21 cellular contexts compared by ENCODE assay signal in genomic region chr2:202782930-202783558, GRCh38.
DNase-seq lines count a peak whose midpoint lies in the region; ATAC-seq, FAIRE-seq and TF ChIP-seq lines count a peak whose summit lies in the region.
"Had no signal": no experiment of that assay in that cellular context is flagged by ENCODE, and none has a peak within 500 bp of the region (broad histone marks: within the 10 kb centered on the region; RNA-seq: fewer than 3 reads in every experiment).

No MANE protein-coding gene starts in this region.

- H3K4me1 Mint-ChIP-seq in progenitor cell of endocrine pancreas (ENCODE audit: low read depth), result peaks cover 14% of the 10 kb centered on the region
- H3K4me1 Mint-ChIP-seq in glutamatergic neuron (ENCODE audit: low read depth, unreplicated experiment), result peaks cover 1% of the 10 kb centered on the region

- H3K4me1 ChIP-seq in adrenal gland (replicated peaks in 1 of 2), result peaks cover 9 to 29% of the 10 kb centered on the region in 2 donors

- intact Hi-C loops in adrenal gland (cut with DNase I), result no loop called here

- H3K4me3 Mint-ChIP-seq in progenitor cell of endocrine pancreas (ENCODE audit: low read depth) (no peak overlapping the region), glutamatergic neuron (ENCODE audit: unreplicated experiment) (no peak overlapping the region)
- H3K4me3 Mint-ChIP-seq: CD4-positive, CD25-positive, alpha-beta regulatory T cell; HFFc6 had no signal

- DNase-seq in AG10803 (ENCODE audit: low read depth) (peak; percentile 36), adrenal gland (no peak), progenitor cell of endocrine pancreas (ENCODE audit: low spot score, unreplicated experiment) (no peak), CD1c-positive myeloid dendritic cell (ENCODE audit: extremely low spot score) (no peak), glutamatergic neuron (no peak)
- DNase-seq: AML-193; CD4-positive, CD25-positive, alpha-beta regulatory T cell; DMS79 treated with DMSO at 0.1 percent for 48 hours; HFFc6; KG1; NCI-H1048; NCI-H146; NCI-H345; NCI-H526 treated with DMSO at 0.1 percent for 48 hours; NK-92 treated with Interleukin-12 subunit alpha and Interleukin-12 subunit beta, amount 100 ng/mL, for 24 hours; OCI-M1 had no signal

- no peaks in the 10 kb centered on the region for H3K36me3 ChIP-seq in adrenal gland (replicated peaks in 1 of 2)

- 28 to 39% (median 35%) methylated on average over 3 of the region's 3 CpGs for WGBS in adrenal gland, 4 donors

- H3K27me3 ChIP-seq in adrenal gland, result no peaks in the 10 kb centered on the region

- no peak for TF ChIP-seq POLR2A in adrenal gland (IDR thresholded peaks at IDR 0.05)

- peaks cover 38% of the 10 kb centered on the region for H3K36me3 Mint-ChIP-seq in progenitor cell of endocrine pancreas (ENCODE audit: insufficient read depth)
- no peaks in the 10 kb centered on the region for H3K36me3 Mint-ChIP-seq in glutamatergic neuron (ENCODE audit: unreplicated experiment)

- H3K27me3 Mint-ChIP-seq in progenitor cell of endocrine pancreas, result no peaks in the 10 kb centered on the region
- H3K27me3 Mint-ChIP-seq in glutamatergic neuron (ENCODE audit: unreplicated experiment), result no peaks in the 10 kb centered on the region
- H3K27me3 Mint-ChIP-seq: CD4-positive, CD25-positive, alpha-beta regulatory T cell had no signal

- H3K4me3 ChIP-seq in AG10803 (ENCODE audit: low read length), result no peak overlapping the region
- no peak overlapping the region for H3K4me3 ChIP-seq in adrenal gland
- H3K4me3 ChIP-seq: A549 had no signal

- H3K9me3 Mint-ChIP-seq in progenitor cell of endocrine pancreas (ENCODE audit: low read depth) (no peaks in the 10 kb centered on the region), glutamatergic neuron (ENCODE audit: unreplicated experiment) (no peaks in the 10 kb centered on the region)
- H3K9me3 Mint-ChIP-seq: HFFc6 had no signal

- peak overlapping the region; percentile 47 to 89 (median 70) for H3K27ac ChIP-seq in adrenal gland
- H3K27ac ChIP-seq: A549 had no signal

- no peaks in the 10 kb centered on the region for H3K9me3 ChIP-seq in adrenal gland (replicated peaks in 1 of 3)
- H3K9me3 ChIP-seq: A549 had no signal

- H3K27ac Mint-ChIP-seq in progenitor cell of endocrine pancreas, result peak overlapping the region; percentile 65
- H3K27ac Mint-ChIP-seq in glutamatergic neuron (ENCODE audit: unreplicated experiment), result no peak overlapping the region
- H3K27ac Mint-ChIP-seq: HFFc6 had no signal

- peak; percentile 90 for FAIRE-seq in islet of Langerhans (lab: Jason Lieb, UNC)
- FAIRE-seq: G401.6, H1 had no signal

- no peak for ATAC-seq in HG03460 (IDR thresholded peaks at IDR 0.05; ENCODE audit: unreplicated experiment)
- ATAC-seq: A549 had no signal

- TF ChIP-seq CTCF in AG10803 (conservative IDR thresholded peaks at IDR 0.05; ENCODE audit: low read length) (no peak), adrenal gland (IDR thresholded peaks at IDR 0.05) (no peak), progenitor cell of endocrine pancreas (IDR thresholded peaks at IDR 0.05; ENCODE audit: unreplicated experiment) (no peak), glutamatergic neuron (IDR thresholded peaks at IDR 0.05; ENCODE audit: partially characterized antibody, unreplicated experiment) (no peak)
